In genomic region chr11:86523738-86524602, GRCh38 we compare ENCODE assay signal across 9 cellular contexts.
DNase-seq lines count a peak whose midpoint lies in the region; ATAC-seq, FAIRE-seq and TF ChIP-seq lines count a peak whose summit lies in the region.
"Had no signal": no experiment of that assay in that cellular context is flagged by ENCODE, and none has a peak within 500 bp of the region (broad histone marks: within the 10 kb centered on the region; RNA-seq: fewer than 3 reads in every experiment).

No MANE protein-coding gene starts in this region.

- peaks cover 7% of the 10 kb centered on the region for H3K36me3 Mint-ChIP-seq in activated naive CD4-positive, alpha-beta T cell treated with anti-CD3 and anti-CD28 coated beads, Interleukin-2, amount 50 U/mL, for 24 hours
- no peaks in the 10 kb centered on the region for H3K36me3 Mint-ChIP-seq in activated naive CD4-positive, alpha-beta T cell treated with anti-CD3 and anti-CD28 coated beads, Interleukin-2, amount 10 ng/mL, durations not matched to agents 7 days and 5 days
- H3K36me3 Mint-ChIP-seq in astrocyte (ENCODE audit: low read depth, unreplicated experiment): peaks cover 11% of the 10 kb centered on the region

- H3K36me3 ChIP-seq in astrocyte (ENCODE audit: insufficient read depth, low read length) (no peaks in the 10 kb centered on the region), upper lobe of left lung (no peaks in the 10 kb centered on the region)

- H2AFZ ChIP-seq in astrocyte (ENCODE audit: low read depth, low read length): no peak overlapping the region

- no peaks in the 10 kb centered on the region for H3K27me3 ChIP-seq in astrocyte (ENCODE audit: insufficient read depth, low read length)
- no peaks in the 10 kb centered on the region for H3K27me3 ChIP-seq in upper lobe of left lung

- TF ChIP-seq CTCF in astrocyte (IDR thresholded peaks at IDR 0.05; ENCODE audit: insufficient read depth, low read depth, low read length): no peak
- no peak for TF ChIP-seq CTCF in upper lobe of left lung (IDR thresholded peaks at IDR 0.05)

- peaks cover 9% of the 10 kb centered on the region for H3K9me3 Mint-ChIP-seq in activated naive CD4-positive, alpha-beta T cell treated with anti-CD3 and anti-CD28 coated beads, Interleukin-2, amount 50 U/mL, for 24 hours
- peaks cover 5% of the 10 kb centered on the region for H3K9me3 Mint-ChIP-seq in activated naive CD4-positive, alpha-beta T cell treated with anti-CD3 and anti-CD28 coated beads, Interleukin-2, amount 10 ng/mL, durations not matched to agents 7 days and 5 days
- peaks cover 30% of the 10 kb centered on the region for H3K9me3 Mint-ChIP-seq in astrocyte (ENCODE audit: unreplicated experiment)

- H3K9ac ChIP-seq in astrocyte (ENCODE audit: low read length): peak overlapping the region; percentile 77

- peak in 2 of 4 donors; percentile 40 to 48 for TF ChIP-seq EP300 in upper lobe of left lung (IDR thresholded peaks at IDR 0.05)

- H3K4me1 ChIP-seq in astrocyte (ENCODE audit: insufficient read depth, low read length) (peaks cover 31% of the 10 kb centered on the region), upper lobe of left lung (peaks cover 19 to 28% (median 21%) of the 10 kb centered on the region in 4 donors)

- peak; percentile 90 for FAIRE-seq in astrocyte (lab: Jason Lieb, UNC)

- H3K4me2 ChIP-seq in astrocyte (ENCODE audit: low read length): peak overlapping the region; percentile 78

- H3K4me3 ChIP-seq in astrocyte (ENCODE audit: insufficient read depth, low read depth, low read length) (peak overlapping the region; percentile 24), upper lobe of left lung (no peak overlapping the region)

- H3K4me3 Mint-ChIP-seq in activated naive CD4-positive, alpha-beta T cell treated with anti-CD3 and anti-CD28 coated beads, Interleukin-2, amount 50 U/mL, for 24 hours: peak overlapping the region; percentile 64
- no peak overlapping the region for H3K4me3 Mint-ChIP-seq in activated naive CD4-positive, alpha-beta T cell treated with anti-CD3 and anti-CD28 coated beads, Interleukin-2, amount 10 ng/mL, durations not matched to agents 7 days and 5 days
- H3K4me3 Mint-ChIP-seq in astrocyte (ENCODE audit: unreplicated experiment): no peak overlapping the region

- TF ChIP-seq POLR2A in upper lobe of left lung (IDR thresholded peaks at IDR 0.05): no peak

- no peaks in the 10 kb centered on the region for H3K79me2 ChIP-seq in astrocyte (ENCODE audit: insufficient read depth, low read length)

- no peaks in the 10 kb centered on the region for H3K9me3 ChIP-seq in astrocyte (ENCODE audit: insufficient read depth, low read depth, low read length)
- H3K9me3 ChIP-seq in upper lobe of left lung: no peaks in the 10 kb centered on the region

- H3K27ac ChIP-seq in astrocyte (ENCODE audit: low read depth, low read length) (peak overlapping the region; percentile 94), upper lobe of left lung (peak overlapping the region; percentile 16 to 52 (median 32))
- H3K27ac ChIP-seq: HL-60 had no signal

- no peaks in the 10 kb centered on the region for H4K20me1 ChIP-seq in astrocyte (ENCODE audit: insufficient read depth, low read length)

- H3K27me3 Mint-ChIP-seq in activated naive CD4-positive, alpha-beta T cell treated with anti-CD3 and anti-CD28 coated beads, Interleukin-2, amount 50 U/mL, for 24 hours: peaks cover 2% of the 10 kb centered on the region
- H3K27me3 Mint-ChIP-seq in activated naive CD4-positive, alpha-beta T cell treated with anti-CD3 and anti-CD28 coated beads, Interleukin-2, amount 10 ng/mL, durations not matched to agents 7 days and 5 days: no peaks in the 10 kb centered on the region
- no peaks in the 10 kb centered on the region for H3K27me3 Mint-ChIP-seq in astrocyte (ENCODE audit: low read depth, unreplicated experiment)

- no peak for DNase-seq in activated naive CD4-positive, alpha-beta T cell treated with anti-CD3 and anti-CD28 coated beads, Interleukin-2, amount 10 ng/mL, durations not matched to agents 7 days and 5 days
- DNase-seq in astrocyte (ENCODE audit: low read depth): peak; percentile 98
- DNase-seq in left colon: no peak
- DNase-seq in upper lobe of left lung: no peak
- DNase-seq in RPMI8226: no peak
- DNase-seq in NOMO-1 treated with dmso at 0.1 percent for 144 hours (lab: John Stamatoyannopoulos, UW; ENCODE audit: unreplicated experiment): no peak

- intact Hi-C loops in left colon (cut with DNase I, micrococcal nuclease): no loop called here

- peak; percentile 58 for ATAC-seq in left colon
- ATAC-seq in upper lobe of left lung (ENCODE audit: low FRiP score in 2 of 2): peak; percentile 73 to 86
- no peak for ATAC-seq in HG02610 (IDR thresholded peaks at IDR 0.05; ENCODE audit: unreplicated experiment)

- 37 to 41% methylated on average over 5 of the region's 5 CpGs for WGBS in upper lobe of left lung, 2 donors

- peaks cover 13% of the 10 kb centered on the region for H3K4me1 Mint-ChIP-seq in activated naive CD4-positive, alpha-beta T cell treated with anti-CD3 and anti-CD28 coated beads, Interleukin-2, amount 50 U/mL, for 24 hours
- H3K4me1 Mint-ChIP-seq in activated naive CD4-positive, alpha-beta T cell treated with anti-CD3 and anti-CD28 coated beads, Interleukin-2, amount 10 ng/mL, durations not matched to agents 7 days and 5 days: no peaks in the 10 kb centered on the region
- H3K4me1 Mint-ChIP-seq in astrocyte (ENCODE audit: low read depth, unreplicated experiment): peaks cover 31% of the 10 kb centered on the region

- CTCF ChIA-PET in activated naive CD4-positive, alpha-beta T cell treated with anti-CD3 and anti-CD28 coated beads, Interleukin-2, amount 10 ng/mL, durations not matched to agents 7 days and 5 days (lab: Charles Lee): interaction anchor here (1.3 kb wide), 1 partner anchor 11 kb away, joined by 3 read pairs; no protein-coding TSS in a partner anchor

- peak overlapping the region; percentile 88 for H3K27ac Mint-ChIP-seq in activated naive CD4-positive, alpha-beta T cell treated with anti-CD3 and anti-CD28 coated beads, Interleukin-2, amount 50 U/mL, for 24 hours
- no peak overlapping the region for H3K27ac Mint-ChIP-seq in activated naive CD4-positive, alpha-beta T cell treated with anti-CD3 and anti-CD28 coated beads, Interleukin-2, amount 10 ng/mL, durations not matched to agents 7 days and 5 days
- peak overlapping the region; percentile 95 for H3K27ac Mint-ChIP-seq in astrocyte (ENCODE audit: unreplicated experiment)
